In genomic region chr2:61465045-61465444, GRCh38 we compare ENCODE assay signal across 1 cellular context.
A peak's percentile ranks its signal among the peaks of the same experiment; 100 is the strongest.
TF ChIP-seq lines count a peak whose summit lies in the region.

No MANE protein-coding gene starts in this region.

TF ChIP-seq in HepG2, 621 proteins besides CTCF, POLR2A, EP300 and RAD21:
- TF ChIP-seq RBFOX2 (IDR thresholded peaks at IDR 0.05; ENCODE audit: low read depth, low read length), result 0 out of 2 replicates have a peak, but pooled peaks have one; percentile 40
- no peak for TF ChIP-seq SNRNP70 (IDR thresholded peaks at IDR 0.05; ENCODE audit: low read depth, low read length)
- TF ChIP-seq ZBED4 (CRISPR knock-in tag; IDR thresholded peaks at IDR 0.05; ENCODE audit: borderline replicate concordance), result no peak
- no peak for TF ChIP-seq ZNF343 (CRISPR knock-in tag; IDR thresholded peaks at IDR 0.05)
